ENCODE assay signal across 25 cellular contexts in the genomic region with DNA sequence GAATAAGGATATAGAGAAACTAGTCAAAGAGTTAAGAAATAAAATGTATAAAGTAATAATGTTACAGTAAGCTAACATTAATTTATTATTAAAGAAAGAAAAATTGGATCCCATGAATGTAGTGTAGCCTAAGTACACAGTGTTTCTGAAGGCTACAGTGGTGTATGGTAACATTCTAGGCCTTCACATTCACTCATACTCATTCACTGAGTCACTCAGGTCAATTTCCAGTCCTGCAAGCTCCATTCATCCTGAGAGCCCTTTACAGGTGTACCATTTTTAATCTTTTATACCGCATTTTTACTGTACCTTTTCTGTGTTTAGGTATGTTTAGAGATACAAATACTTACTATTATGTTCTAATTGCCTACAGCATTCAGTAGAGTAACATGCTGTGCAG.
"Had no signal": no experiment of that assay in that cellular context is flagged by ENCODE, and none has a peak within 500 bp of the region (broad histone marks: within the 10 kb centered on the region; RNA-seq: fewer than 3 reads in every experiment).

No MANE protein-coding gene starts in this region.

- H3K4me1 ChIP-seq: gastroesophageal sphincter, heart left ventricle, left lung, parathyroid adenoma, right atrium auricular region, suprapubic skin had no signal

- H3K4me3 ChIP-seq: gastroesophageal sphincter, heart left ventricle, hepatocyte, left lung, neural progenitor cell, right atrium auricular region, smooth muscle cell, suprapubic skin had no signal

- H3K27ac ChIP-seq: gastroesophageal sphincter, heart left ventricle, hepatocyte, left lung, neural progenitor cell, parathyroid adenoma, right atrium auricular region, suprapubic skin had no signal

- DNase-seq: cortex of kidney; effector memory CD8-positive, alpha-beta T cell; foreskin fibroblast; heart left ventricle; kidney; left cardiac atrium; left lung; mesendoderm; midbrain; naive thymus-derived CD4-positive, alpha-beta T cell; stimulated activated CD4-positive, alpha-beta T cell treated with anti-CD3 and anti-CD28 coated beads, Interleukin-12 subunit alpha, Interleukin-12 subunit beta, amount 100 ng/mL, for 4 hours; stimulated activated CD4-positive, alpha-beta T cell treated with anti-CD3 and anti-CD28 coated beads, Interleukin-1b, Interleukin-23, amount 100 ng/mL, for 48 hours; stimulated activated CD4-positive, alpha-beta T cell treated with anti-CD3 and anti-CD28 coated beads, Interleukin-4, amount 100 ng/mL, for 1 hour; stimulated activated CD8-positive, alpha-beta memory T cell treated with anti-CD3 and anti-CD28 coated beads, Interleukin-4, amount 100 ng/mL, for 48 hours; stimulated activated naive CD4-positive, alpha-beta T cell; stimulated activated naive CD8-positive, alpha-beta T cell treated with anti-CD3 and anti-CD28 coated beads, Interleukin-15, amount 100 ng/mL, for 72 hours had no signal

- H2AFZ ChIP-seq: hepatocyte, neural progenitor cell, parathyroid adenoma had no signal

- H3K36me3 ChIP-seq: gastroesophageal sphincter, heart left ventricle, left lung, neural progenitor cell, right atrium auricular region, suprapubic skin had no signal

- ATAC-seq: effector memory CD8-positive, alpha-beta T cell; esophagus mucosa; gastroesophageal sphincter; heart left ventricle; left cardiac atrium; left lung; naive thymus-derived CD4-positive, alpha-beta T cell; sciatic nerve; stimulated activated naive CD8-positive, alpha-beta T cell treated with anti-CD3 and anti-CD28 coated beads, Interleukin-15, amount 100 ng/mL, for 72 hours had no signal

- H3K27me3 ChIP-seq: gastroesophageal sphincter, heart left ventricle, hepatocyte, left lung, neural progenitor cell, right atrium auricular region, suprapubic skin had no signal

- H3K9ac ChIP-seq: neural progenitor cell, parathyroid adenoma had no signal

- H3K4me2 ChIP-seq: hepatocyte, neural progenitor cell, smooth muscle cell had no signal

- H3K9me3 ChIP-seq: gastroesophageal sphincter, heart left ventricle, right atrium auricular region, suprapubic skin had no signal
